In the genomic region with DNA sequence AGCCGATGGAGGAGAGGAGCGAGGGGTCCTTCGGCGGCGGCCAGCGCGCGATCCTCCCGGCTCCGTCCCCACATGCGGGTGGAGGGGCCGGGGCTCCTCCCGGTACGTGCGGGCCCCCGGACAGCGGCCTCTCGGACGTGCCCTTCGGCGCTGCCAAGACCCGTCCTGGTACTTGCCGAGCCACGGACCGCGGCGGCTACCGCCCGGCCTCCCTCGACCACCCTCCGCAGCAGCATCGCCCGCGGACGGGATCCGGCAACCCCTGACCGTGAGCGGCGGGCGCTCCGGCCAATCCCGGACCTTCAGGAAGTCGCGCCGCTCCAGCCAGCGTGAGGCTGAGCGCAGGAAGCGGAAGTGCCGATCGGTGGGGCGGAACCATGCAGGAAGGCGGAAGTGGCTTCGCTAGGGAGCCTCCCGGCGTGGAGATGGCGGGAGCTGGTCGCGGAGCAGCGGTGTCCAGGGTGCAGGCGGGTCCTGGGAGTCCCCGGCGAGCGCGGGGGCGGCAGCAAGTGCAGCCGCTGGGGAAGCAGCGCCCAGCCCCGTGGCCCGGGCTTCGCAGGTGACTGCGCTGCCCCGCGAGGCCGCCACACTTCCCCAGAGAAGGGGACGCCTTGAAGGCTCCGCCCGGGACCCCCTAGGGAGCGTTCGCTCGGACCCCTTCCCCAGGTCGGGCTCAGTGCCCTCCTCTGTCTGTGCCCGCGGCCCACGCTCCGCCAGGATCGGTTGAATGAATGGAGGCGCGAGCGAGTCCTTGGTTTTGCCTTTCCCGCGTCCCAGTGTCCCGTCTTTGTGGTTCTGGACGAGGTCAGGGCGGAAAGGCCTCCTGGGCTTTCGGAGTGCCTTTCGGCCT, we compare ENCODE assay signal across 7 cellular contexts.
A peak's percentile ranks its signal among the peaks of the same experiment; 100 is the strongest.
DNase-seq lines count a peak whose midpoint lies in the region; ATAC-seq and TF ChIP-seq lines count a peak whose summit lies in the region.

A gene with protein sequence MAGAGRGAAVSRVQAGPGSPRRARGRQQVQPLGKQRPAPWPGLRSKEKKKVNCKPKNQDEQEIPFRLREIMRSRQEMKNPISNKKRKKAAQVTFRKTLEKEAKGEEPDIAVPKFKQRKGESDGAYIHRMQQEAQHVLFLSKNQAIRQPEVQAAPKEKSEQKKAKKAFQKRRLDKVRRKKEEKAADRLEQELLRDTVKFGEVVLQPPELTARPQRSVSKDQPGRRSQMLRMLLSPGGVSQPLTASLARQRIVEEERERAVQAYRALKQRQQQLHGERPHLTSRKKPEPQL (plus strand): TSS at position 396 of the 850 bp plus-strand sequence. CDS start 30 bp downstream, at position 426.
A gene (minus strand): TSS at position 264 of the 850 bp plus-strand sequence. CDS start 28 bp downstream, at position 236.

- DNase-seq in NCI-H2081 treated with DMSO at 0.1 percent for 48 hours (lab: John Stamatoyannopoulos, UW) (peak; percentile 92), T1000 (lab: John Stamatoyannopoulos, UW) (peak; percentile 93), astrocyte of the hippocampus (ENCODE audit: low read depth, low spot score) (peak; percentile 99), hypothalamus (lab: John Stamatoyannopoulos, UW) (peak; percentile 57 to 98 (median 91)), retinal pigment epithelial cell (ENCODE audit: low read depth) (peak; percentile 86)

- H3K4me3 ChIP-seq in retinal pigment epithelial cell (ENCODE audit: low read length) = peak within 1 kb of the TSS; percentile 86

- no peak for TF ChIP-seq CTCF in retinal pigment epithelial cell (conservative IDR thresholded peaks at IDR 0.05; ENCODE audit: low read depth, low read length)

- ATAC-seq in GM18517 (IDR thresholded peaks at IDR 0.05; ENCODE audit: unreplicated experiment) = peak; percentile 84
- ATAC-seq in HG03039 (IDR thresholded peaks at IDR 0.05; ENCODE audit: unreplicated experiment) = peak; percentile 90

Comparison
In these comparisons a context has a peak if more than half of its experiments do, and no peak if none do; other contexts are left out.
1. Peak in every context shown above with its lines: DNase-seq, ATAC-seq and H3K4me3 ChIP-seq.